Comparison of ENCODE assay signal across 1 cellular context in the genomic region with DNA sequence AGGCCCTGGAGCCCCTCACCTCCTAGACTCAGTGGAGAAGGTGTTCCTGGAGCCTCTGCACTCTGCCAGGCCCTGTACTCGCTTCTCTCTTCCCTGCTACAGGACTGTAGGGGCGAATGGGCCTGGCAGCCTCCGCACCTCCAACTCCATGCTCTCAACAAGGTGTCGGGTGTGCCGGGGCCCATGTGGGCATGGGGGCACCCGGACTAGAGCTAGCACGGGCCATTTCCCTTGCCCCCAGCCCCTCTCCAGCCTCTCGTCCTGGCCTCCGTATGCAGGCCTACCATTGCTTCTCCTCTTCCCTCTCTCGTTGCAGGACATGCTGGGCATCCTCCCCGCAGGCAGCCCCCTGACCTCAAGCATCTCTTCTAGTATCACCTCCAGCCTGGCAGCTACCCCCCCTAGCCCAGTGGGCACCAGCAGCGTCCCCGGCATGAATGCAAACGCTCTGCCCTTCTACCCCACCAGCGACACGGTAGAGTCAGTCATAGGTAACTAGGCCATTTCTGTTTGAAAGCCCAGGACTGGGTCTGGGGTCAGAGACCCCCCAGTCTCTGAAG.
TF ChIP-seq lines count a peak whose summit lies in the region.

No MANE protein-coding gene starts in this region.

TF ChIP-seq in HepG2, 621 proteins besides CTCF, POLR2A, EP300 and RAD21:
- TF ChIP-seq AGO2 (optimal IDR thresholded peaks at IDR 0.05; ENCODE audit: low read depth, low read length) (peak; percentile 39), ZNF652 (CRISPR knock-in tag; IDR thresholded peaks at IDR 0.05; ENCODE audit: borderline replicate concordance, low read depth) (no peak)
